19 cellular contexts compared by ENCODE assay signal in genomic region chr17:58097384-58098088, GRCh38. TPM values are rescaled to one million over a fixed set of nuclear protein-coding genes. Genes with fewer than 3 reads are reported as not detected.
DNase-seq lines count a peak whose midpoint lies in the region; ATAC-seq and TF ChIP-seq lines count a peak whose summit lies in the region.
"Had no signal": no experiment of that assay in that cellular context is flagged by ENCODE, and none has a peak within 500 bp of the region (broad histone marks: within the 10 kb centered on the region; RNA-seq: fewer than 3 reads in every experiment).

No MANE protein-coding gene starts in this region.

- ATAC-seq in PC-3 (peak; percentile 45), HG03196 (IDR thresholded peaks at IDR 0.05; ENCODE audit: unreplicated experiment) (no peak)

- H3K36me3 ChIP-seq in PC-3 (ENCODE audit: low read depth, low read length): peaks cover 22% of the 10 kb centered on the region; the same call in 1 of the 2 replicates
- peaks cover 19% of the 10 kb centered on the region for H3K36me3 ChIP-seq in MG63

- H2AFZ ChIP-seq in PC-3 (ENCODE audit: low read length): no peak overlapping the region

- H4K20me1 ChIP-seq in PC-3 (ENCODE audit: low read length): no peaks in the 10 kb centered on the region

- H3K27ac ChIP-seq in PC-3 (ENCODE audit: low read length): no peak overlapping the region
- H3K27ac ChIP-seq: 22Rv1, Peyer's patch had no signal

- POLR2A ChIA-PET in PC-3 (lab: Charles Lee; ENCODE audit: unreplicated experiment): no interaction called here

- no peaks in the 10 kb centered on the region for H3K79me2 ChIP-seq in PC-3 (ENCODE audit: low read length)

- in situ Hi-C loops in G401 (cut with HindIII; ENCODE audit: low sequenced_read_pairs): no loop called here

- H3K9me3 ChIP-seq in PC-3 (ENCODE audit: low read length) (no peaks in the 10 kb centered on the region), MG63 (no peaks in the 10 kb centered on the region)
- H3K9me3 ChIP-seq: Peyer's patch had no signal

- H3K27me3 ChIP-seq in PC-3 (ENCODE audit: low read length) (no peaks in the 10 kb centered on the region), MG63 (no peaks in the 10 kb centered on the region)
- H3K27me3 ChIP-seq: Peyer's patch had no signal

- intact Hi-C loops in PC-3 (cut with micrococcal nuclease): no loop called here

- H3K4me2 ChIP-seq in PC-3 (ENCODE audit: low read length): no peak overlapping the region

- TF ChIP-seq CTCF in PC-3 (conservative IDR thresholded peaks at IDR 0.05; ENCODE audit: low read depth, low read length): no peak; the same call in 1 of the 2 replicates

- DNase-seq in DMS53 (lab: John Stamatoyannopoulos, UW) (peak; percentile 5), DMS53 treated with DMSO at 0.1 percent for 48 hours (lab: John Stamatoyannopoulos, UW; ENCODE audit: unreplicated experiment) (no peak), G401 (ENCODE audit: low spot score) (peak; percentile 65), PC-3 (no peak), islet precursor cell (peak; percentile 46), MG63 (no peak), occipital lobe (lab: John Stamatoyannopoulos, UW) (no peak)
- DNase-seq: CD4-positive, alpha-beta T cell; DMS153; EL; NCI-H1092 treated with DMSO at 0.1 percent for 48 hours; NCI-H2081 treated with DMSO at 0.1 percent for 48 hours; NCI-H510A treated with DMSO at 0.1 percent for 48 hours; Peyer's patch; SW 1271 had no signal

- H3K4me3 ChIP-seq in PC-3 (ENCODE audit: low read length) (no peak overlapping the region), MG63 (no peak overlapping the region)
- H3K4me3 ChIP-seq: Peyer's patch had no signal

- no peaks in the 10 kb centered on the region for H3K4me1 ChIP-seq in PC-3 (ENCODE audit: insufficient read depth, low read length)
- H3K4me1 ChIP-seq: Peyer's patch had no signal

- no TSS peak for BruUV-seq in PC-3 (replicated peaks; lab: Mats Ljungman, UMichigan)

- no peak overlapping the region for H3K9ac ChIP-seq in PC-3 (ENCODE audit: low read length)

- H3F3A ChIP-seq in PC-3 (ENCODE audit: low read length, unreplicated experiment): no peaks in the 10 kb centered on the region

- no peaks in the 10 kb centered on the region for H3K9me2 ChIP-seq in PC-3 (replicated peaks; ENCODE audit: low read length)

- CTCF ChIA-PET in PC-3 (lab: Charles Lee): no interaction called here

RNA-seq across cellular contexts. Expression of gene DYNLL2, which starts 14.3 kb away (rescaled TPM):
- 10.5 and 11.5 TPM in 2 replicates for total RNA-seq in G401 (2014; rRNA removed; shearing (Covaris generic))
- total RNA-seq in PC-3 (2014; rRNA removed) (38.0 and 50.3 TPM in 2 replicates), occipital lobe (41.2 TPM)
- 10.2 and 12.8 TPM in 2 replicates for total RNA-seq in MG63 (2014; rRNA removed; shearing (Covaris generic); ENCODE audit: low replicate concordance)

RNA-seq across cellular contexts. Expression of gene OR4D1, which starts 50.6 kb away (rescaled TPM):
- total RNA-seq in G401 (2014; rRNA removed; shearing (Covaris generic)): not detected in 2 replicates
- not detected in 2 replicates for total RNA-seq in PC-3 (2014; rRNA removed)
- not detected in 2 replicates for total RNA-seq in MG63 (2014; rRNA removed; shearing (Covaris generic); ENCODE audit: low replicate concordance)
- total RNA-seq in occipital lobe: under 0.01 TPM
- total RNA-seq: HT-29, LHCN-M2, Peyer's patch had no signal

Comparison
In these comparisons a context has a peak if more than half of its experiments do, and no peak if none do; other contexts are left out.
1. DNase-seq: peak in DMS53 (single experiment), G401 (single experiment) and islet precursor cell (single experiment); none in DMS53 treated with DMSO at 0.1 percent for 48 hours (single experiment), PC-3 (single experiment), MG63 (single experiment) and occipital lobe (single experiment).